In the genomic region with DNA sequence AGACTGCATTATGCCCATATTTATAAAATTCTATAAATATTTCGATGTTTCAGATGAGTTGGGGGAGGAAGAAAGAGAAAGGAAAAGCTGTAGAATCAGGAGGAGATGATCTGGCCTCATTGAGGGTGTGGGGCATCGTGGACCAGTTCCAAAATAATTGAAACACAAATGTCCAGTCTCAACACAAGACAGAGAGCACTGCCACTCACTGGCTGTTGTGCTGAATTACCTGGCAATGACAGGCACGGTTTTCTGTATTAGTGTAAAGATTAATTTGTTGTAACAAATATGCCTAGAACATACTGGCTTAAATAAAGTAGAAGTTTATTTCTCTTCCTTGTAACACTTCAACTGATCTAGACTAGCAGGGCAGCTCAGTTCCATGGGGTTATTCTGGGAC, we compare ENCODE assay signal across 11 cellular contexts. TPM values are rescaled to one million over a fixed set of nuclear protein-coding genes. Genes with fewer than 3 reads are reported as not detected.
DNase-seq lines count a peak whose midpoint lies in the region; ATAC-seq, FAIRE-seq and TF ChIP-seq lines count a peak whose summit lies in the region.
"Had no signal": no experiment of that assay in that cellular context is flagged by ENCODE, and none has a peak within 500 bp of the region (broad histone marks: within the 10 kb centered on the region; RNA-seq: fewer than 3 reads in every experiment).

No MANE protein-coding gene starts in this region.

- no peaks in the 10 kb centered on the region for H3K9me1 ChIP-seq in IMR-90 (ENCODE audit: insufficient read depth, low read length)
- no peaks in the 10 kb centered on the region for H3K9me1 ChIP-seq in K562 (ENCODE audit: control insufficient read depth, insufficient read depth, low read length)

- H3K4me2 ChIP-seq in IMR-90 (ENCODE audit: low read depth, low read length), result no peak overlapping the region
- no peak overlapping the region for H3K4me2 ChIP-seq in K562 (ENCODE audit: insufficient read depth, low read length)
- no peak overlapping the region for H3K4me2 ChIP-seq in osteoblast (ENCODE audit: insufficient read depth, low read length)

- no peak overlapping the region for H3K4me3 ChIP-seq in IMR-90 (ENCODE audit: insufficient read depth, low read depth, low read length)
- H3K4me3 ChIP-seq in K562, result no peak overlapping the region
- no peak overlapping the region for H3K4me3 ChIP-seq in osteoblast (ENCODE audit: insufficient read depth, low read length)
- H3K4me3 ChIP-seq: prostate gland had no signal

- H2AK5ac ChIP-seq in IMR-90 (ENCODE audit: low read depth, low read length), result no peak overlapping the region

- TF ChIP-seq POLR2A in IMR-90 (IDR thresholded peaks at IDR 0.05; ENCODE audit: low read depth, low read length) (no peak), K562 (conservative IDR thresholded peaks at IDR 0.05) (no peak)

- in situ Hi-C loops in G401 (cut with HindIII; ENCODE audit: low sequenced_read_pairs), result no loop called here
- in situ Hi-C loops in IMR-90 (cut with MboI; ENCODE audit: low sequenced_read_pairs), result no loop called here
- in situ Hi-C loops in K562 (cut with MboI), result no loop called here

- H3K9me3 ChIP-seq in IMR-90 (ENCODE audit: control insufficient read depth, insufficient read depth, low read length) (no peaks in the 10 kb centered on the region), K562 (replicated peaks; ENCODE audit: control insufficient read depth, insufficient read depth, low read depth, low read length) (no peaks in the 10 kb centered on the region), osteoblast (ENCODE audit: low read depth, low read length) (no peaks in the 10 kb centered on the region)
- H3K9me3 ChIP-seq: prostate gland had no signal

- no peak for ATAC-seq in IMR-90 (ENCODE audit: low read depth)
- ATAC-seq in K562, result peak; percentile 49; the same call in 1 of the 3 replicates
- ATAC-seq in GM18517 (IDR thresholded peaks at IDR 0.05; ENCODE audit: unreplicated experiment), result no peak
- no peak for ATAC-seq in HG03196 (IDR thresholded peaks at IDR 0.05; ENCODE audit: unreplicated experiment)

- H3K27ac Mint-ChIP-seq in activated naive CD4-positive, alpha-beta T cell treated with anti-CD3 and anti-CD28 coated beads for 36 hours, result no peak overlapping the region

- H2AFZ ChIP-seq in IMR-90 (replicated peaks; ENCODE audit: low read length, poor library complexity) (no peak overlapping the region), K562 (ENCODE audit: low read depth, low read length) (no peak overlapping the region), osteoblast (ENCODE audit: low read length) (no peak overlapping the region)

- intact Hi-C loops in IMR-90 (cut with micrococcal nuclease), result no loop called here
- intact Hi-C loops in K562 (cut with micrococcal nuclease), result loop anchor here (2.0 kb wide), 1 partner anchor 62 kb away; no protein-coding TSS in a partner anchor
- intact Hi-C loops in activated naive CD4-positive, alpha-beta T cell treated with anti-CD3 and anti-CD28 coated beads for 36 hours (cut with micrococcal nuclease), result loop anchor here (2.0 kb wide), 1 partner anchor 64 kb away; no protein-coding TSS in a partner anchor

- no peak overlapping the region for H3K23ac ChIP-seq in IMR-90 (ENCODE audit: low read depth, low read length)

- H2BK5ac ChIP-seq in IMR-90 (ENCODE audit: low read depth, low read length, poor library complexity, severe bottlenecking), result no peak overlapping the region

- no peak overlapping the region for H2AK9ac ChIP-seq in IMR-90 (replicated peaks; ENCODE audit: low read depth, low read length, poor library complexity)

- no peaks in the 10 kb centered on the region for H3K79me2 ChIP-seq in K562 (ENCODE audit: control insufficient read depth, insufficient read depth, low read length)
- H3K79me2 ChIP-seq in osteoblast (ENCODE audit: insufficient read depth, low read length), result no peaks in the 10 kb centered on the region

- POLR2A ChIA-PET in IMR-90 (lab: Charles Lee; ENCODE audit: unreplicated experiment) (no interaction called here), K562 (lab: Yijun Ruan, JAX) (interaction anchor here (1.7 kb wide), 1 partner anchor 9 kb away, joined by 3 read pairs; no protein-coding TSS in a partner anchor)

- H3K9ac ChIP-seq in IMR-90 (ENCODE audit: low read depth, low read length) (no peak overlapping the region), K562 (ENCODE audit: insufficient read depth in 1 of 2, low read depth in 2 of 2, low read length in 2 of 2) (no peak overlapping the region)

- no peak overlapping the region for H3K4me3 Mint-ChIP-seq in activated naive CD4-positive, alpha-beta T cell treated with anti-CD3 and anti-CD28 coated beads for 36 hours

- H3K27me3 Mint-ChIP-seq in activated naive CD4-positive, alpha-beta T cell treated with anti-CD3 and anti-CD28 coated beads for 36 hours (ENCODE audit: low read depth), result no peaks in the 10 kb centered on the region

- TF ChIP-seq CTCF in IMR-90 (conservative IDR thresholded peaks at IDR 0.05; ENCODE audit: low read depth, low read length) (0 out of 2 replicates have a peak, but pooled peaks have one; percentile 19), K562 (IDR thresholded peaks at IDR 0.05 in 2 of 3, conservative IDR thresholded peaks at IDR 0.05 in 1 of 3; ENCODE audit: insufficient read depth in 2 of 3, low read depth in 1 of 3, low read length in 3 of 3) (peak; percentile 33 to 51 (median 34); a peak in 4 of 6 replicates), osteoblast (IDR thresholded peaks at IDR 0.05; ENCODE audit: extremely low read depth, low read depth, low read length) (peak; percentile 39)

- H3K36me3 Mint-ChIP-seq in activated naive CD4-positive, alpha-beta T cell treated with anti-CD3 and anti-CD28 coated beads for 36 hours (ENCODE audit: low read depth), result peaks cover 23% of the 10 kb centered on the region

- no peak overlapping the region for H3K18ac ChIP-seq in IMR-90 (ENCODE audit: low read depth, low read length)

- H4K8ac ChIP-seq in IMR-90 (ENCODE audit: low read depth in 2 of 2, low read length in 2 of 2), result no peak overlapping the region

- no peak overlapping the region for H4K5ac ChIP-seq in IMR-90 (ENCODE audit: low read depth, low read length)

- no peak overlapping the region for H2BK120ac ChIP-seq in IMR-90 (ENCODE audit: low read depth, low read length)

- H4K20me1 ChIP-seq in IMR-90 (ENCODE audit: insufficient read depth, low read length) (no peaks in the 10 kb centered on the region), K562 (replicated peaks; ENCODE audit: control insufficient read depth, insufficient read depth, low read length) (no peaks in the 10 kb centered on the region), osteoblast (ENCODE audit: insufficient read depth, low read length) (no peaks in the 10 kb centered on the region)

- H3K14ac ChIP-seq in IMR-90 (replicated peaks; ENCODE audit: low read depth, low read length), result no peak overlapping the region

- no peak for TF ChIP-seq EP300 in K562 (IDR thresholded peaks at IDR 0.05; ENCODE audit: low read length)

- H4K91ac ChIP-seq in IMR-90 (ENCODE audit: insufficient read depth, low read depth, low read length), result no peak overlapping the region

- dilution Hi-C loops in IMR-90 (cut with HindIII; ENCODE audit: low sequenced_read_pairs, unreplicated experiment), result no loop called here

- no peak overlapping the region for H2BK15ac ChIP-seq in IMR-90 (ENCODE audit: low read depth, low read length)

- H3K4me1 ChIP-seq in IMR-90 (ENCODE audit: control insufficient read depth, insufficient read depth, low read length) (no peaks in the 10 kb centered on the region), K562 (replicated peaks in 1 of 2; ENCODE audit: control insufficient read depth in 2 of 2, insufficient read depth in 2 of 2, low read length in 2 of 2) (no peaks in the 10 kb centered on the region), osteoblast (ENCODE audit: insufficient read depth, low read length) (peaks cover 3% of the 10 kb centered on the region)
- H3K4me1 ChIP-seq: prostate gland had no signal

- H3K4ac ChIP-seq in IMR-90 (ENCODE audit: low read depth, low read length), result no peak overlapping the region

- H3K56ac ChIP-seq in IMR-90 (ENCODE audit: extremely low read depth, insufficient read depth, low read length), result no peak overlapping the region

- no peak overlapping the region for H2BK20ac ChIP-seq in IMR-90 (ENCODE audit: low read depth, low read length)

- DNase-seq in G401 (ENCODE audit: low spot score) (peak; percentile 13), IMR-90 (no peak), K562 (ENCODE audit: extremely low read depth in 1 of 4, low spot score in 3 of 4) (peak in 1 of 4 experiments; percentile 4), osteoblast (ENCODE audit: insufficient read length, low spot score, missing footprints) (peak; percentile 44)
- DNase-seq in activated naive CD4-positive, alpha-beta T cell treated with anti-CD3 and anti-CD28 coated beads for 36 hours, result no peak
- DNase-seq: activated CD8-positive, alpha-beta memory T cell treated with anti-CD3 and anti-CD28 coated beads, Interleukin-2, amount 50 U/mL, for 48 hours; aorta; NCI-H2029 treated with DMSO at 0.1 percent for 48 hours had no signal

- H3K36me3 ChIP-seq in IMR-90 (ENCODE audit: control insufficient read depth, insufficient read depth, low read length), result no peaks in the 10 kb centered on the region
- H3K36me3 ChIP-seq in K562 (ENCODE audit: control insufficient read depth, insufficient read depth, low read length), result no peaks in the 10 kb centered on the region
- H3K36me3 ChIP-seq in osteoblast (ENCODE audit: insufficient read depth, low read length), result no peaks in the 10 kb centered on the region
- H3K36me3 ChIP-seq: prostate gland had no signal

- H3K27ac ChIP-seq in IMR-90 (ENCODE audit: insufficient read depth, low read length) (no peak overlapping the region), K562 (ENCODE audit: extremely low read depth, low read depth, low read length) (no peak overlapping the region), osteoblast (ENCODE audit: low read depth, low read length) (no peak overlapping the region)
- H3K27ac ChIP-seq: prostate gland had no signal

- H3K27me3 ChIP-seq in IMR-90 (ENCODE audit: control insufficient read depth, insufficient read depth, low read length), result no peaks in the 10 kb centered on the region
- peaks cover 0 to 4% of the 10 kb centered on the region in 2 experiments; a peak in 1 of 5 replicates for H3K27me3 ChIP-seq in K562 (ENCODE audit: control insufficient read depth in 2 of 2, insufficient read depth in 2 of 2, low read length in 2 of 2)
- no peaks in the 10 kb centered on the region for H3K27me3 ChIP-seq in osteoblast (ENCODE audit: insufficient read depth, low read length)

- H3K79me1 ChIP-seq in IMR-90 (ENCODE audit: low read depth in 1 of 2, low read length in 2 of 2), result no peaks in the 10 kb centered on the region

- CTCF ChIA-PET in IMR-90 (lab: Yijun Ruan, JAX) (no interaction called here), K562 (lab: Yijun Ruan, JAX; ENCODE audit: low intra/inter-chr PET ratio) (interaction anchor here (0.9 to 1.3 kb wide), 2 partner anchors 62 to 63 kb away, joined by 3 to 4 read pairs; no protein-coding TSS in a partner anchor)
- CTCF ChIA-PET in activated naive CD4-positive, alpha-beta T cell treated with anti-CD3 and anti-CD28 coated beads for 36 hours (lab: Charles Lee), result interaction anchor here (1.0 kb wide), 1 partner anchor 63 kb away, joined by 3 read pairs; no protein-coding TSS in a partner anchor

- no CpG with 5 or more reads among the region's 3 CpGs for WGBS in IMR-90 (ENCODE audit: extremely low coverage in 2 of 2, insufficient read length in 1 of 2), 2 experiments
- WGBS in K562 (ENCODE audit: insufficient coverage, low coverage, missing lambda C conversion rate), result 2% methylated on average over 3 of the region's 3 CpGs

- no peak for FAIRE-seq in K562 (lab: Jason Lieb, UNC)

- H3K9me3 Mint-ChIP-seq in activated naive CD4-positive, alpha-beta T cell treated with anti-CD3 and anti-CD28 coated beads for 36 hours, result peaks cover 3% of the 10 kb centered on the region

- TF ChIP-seq RAD21 in IMR-90 (IDR thresholded peaks at IDR 0.05; ENCODE audit: low read length) (peak; percentile 11; the same call in 1 of the 2 replicates), K562 (CRISPR knock-in tag; conservative IDR thresholded peaks at IDR 0.05 in 1 of 2, IDR thresholded peaks at IDR 0.05 in 1 of 2) (peak; percentile 23 to 40; a peak in 3 of 4 replicates)

- H3K4me1 Mint-ChIP-seq in activated naive CD4-positive, alpha-beta T cell treated with anti-CD3 and anti-CD28 coated beads for 36 hours (ENCODE audit: low read depth), result peaks cover 7% of the 10 kb centered on the region

- BruUV-seq in IMR-90 (replicated peaks; lab: Mats Ljungman, UMichigan), result no TSS peak
- no TSS peak for BruUV-seq in K562 (replicated peaks; lab: Mats Ljungman, UMichigan)

RNA-seq across cellular contexts. Expression of a gene that starts 24.1 kb away (rescaled TPM):
- total RNA-seq in G401 (2014; rRNA removed; shearing (Covaris generic)), result 52.2 and 59.5 TPM in 2 replicates
- total RNA-seq in IMR-90 (2012; rRNA removed), result 9.0 and 16.7 TPM in 2 replicates
- polyA plus RNA-seq in IMR-90 (2012; rRNA removed), result 23.9 and 31.2 TPM in 2 replicates
- 30.6 and 56.2 TPM in 2 replicates for polyA plus RNA-seq in IMR-90 (2012; cell fraction: cytosol; rRNA removed)
- polyA plus RNA-seq in IMR-90 (2012; cell fraction: nucleus; rRNA removed; ENCODE audit: low replicate concordance), result 8.1 and 15.7 TPM in 2 replicates
- 11.4 and 20.9 TPM in 2 replicates for total RNA-seq in K562 (2011; cell fraction: chromatin; rRNA removed; ENCODE audit: low replicate concordance)
- total RNA-seq in K562 (2011; cell fraction: nucleolus; rRNA removed), result 8.0 and 10.5 TPM in 2 replicates
- 19.5 and 32.4 TPM in 2 replicates for total RNA-seq in K562 (2011; cell fraction: nucleoplasm; rRNA removed)
- total RNA-seq in K562 (2014; rRNA removed), result 58.0 and 59.3 TPM in 2 replicates
- 57.3 and 57.5 TPM in 2 replicates for total RNA-seq in K562 (2014; rRNA removed; fragmentation: Illumina TruSeq; extraction: Trizol)
- 53.2 and 55.1 TPM in 2 replicates for total RNA-seq in K562 (2015; rRNA removed; fragmentation: Illumina TruSeq; extraction: Trizol)
- total RNA-seq in K562 (2021), result 70.0 and 84.1 TPM in 2 replicates
- polyA plus RNA-seq in K562 (2011; rRNA removed), result 37.6 and 73.7 TPM in 2 replicates
- 15.2 and 19.0 TPM in 2 replicates for polyA plus RNA-seq in K562 (2011; cell fraction: cytosol; rRNA removed)
- 11.7 and 13.1 TPM in 2 replicates for polyA plus RNA-seq in K562 (2011; cell fraction: nucleus; rRNA removed)
- 37.9 and 80.1 TPM in 2 replicates for polyA plus RNA-seq in K562 (2012)
- 26.7 and 30.9 TPM in 2 replicates for polyA plus RNA-seq in K562 (2014; fragmentation: Illumina TruSeq; extraction: Trizol)
- 10 to 100 TPM; 25.7 to 33.2 TPM for polyA plus RNA-seq in K562 (2014; fragmentation: Nextera tagmentation; extraction: Ambion mirVana)
- polyA plus RNA-seq in K562 (2014; rRNA removed), result 58.9 and 70.2 TPM in 2 replicates
- 4.4 and 9.5 TPM in 2 replicates for polyA minus RNA-seq in K562 (2011; rRNA and poly(A)+ RNA removed)
- 9.3 and 12.3 TPM in 2 replicates for polyA minus RNA-seq in K562 (2011; cell fraction: cytosol; rRNA and poly(A)+ RNA removed)
- polyA minus RNA-seq in K562 (2011; cell fraction: nucleus; rRNA and poly(A)+ RNA removed), result 9.0 and 15.3 TPM in 2 replicates
- total RNA-seq in osteoblast, result 18.9 and 23.5 TPM in 2 replicates
- 10 to 100 TPM; 69.7 to 76.5 TPM for total RNA-seq in activated naive CD4-positive, alpha-beta T cell treated with anti-CD3 and anti-CD28 coated beads for 36 hours

Comparison
In these comparisons a context has a peak if more than half of its experiments do, and no peak if none do; other contexts are left out.
1. DNase-seq: peak in G401 (single experiment) and osteoblast (single experiment); none in IMR-90 (single experiment) and activated naive CD4-positive, alpha-beta T cell treated with anti-CD3 and anti-CD28 coated beads for 36 hours (single experiment).
2. Peak in every context shown above with its lines, with median percentiles within 50 percentile points of each other: CTCF ChIP-seq.